In the genomic region with DNA sequence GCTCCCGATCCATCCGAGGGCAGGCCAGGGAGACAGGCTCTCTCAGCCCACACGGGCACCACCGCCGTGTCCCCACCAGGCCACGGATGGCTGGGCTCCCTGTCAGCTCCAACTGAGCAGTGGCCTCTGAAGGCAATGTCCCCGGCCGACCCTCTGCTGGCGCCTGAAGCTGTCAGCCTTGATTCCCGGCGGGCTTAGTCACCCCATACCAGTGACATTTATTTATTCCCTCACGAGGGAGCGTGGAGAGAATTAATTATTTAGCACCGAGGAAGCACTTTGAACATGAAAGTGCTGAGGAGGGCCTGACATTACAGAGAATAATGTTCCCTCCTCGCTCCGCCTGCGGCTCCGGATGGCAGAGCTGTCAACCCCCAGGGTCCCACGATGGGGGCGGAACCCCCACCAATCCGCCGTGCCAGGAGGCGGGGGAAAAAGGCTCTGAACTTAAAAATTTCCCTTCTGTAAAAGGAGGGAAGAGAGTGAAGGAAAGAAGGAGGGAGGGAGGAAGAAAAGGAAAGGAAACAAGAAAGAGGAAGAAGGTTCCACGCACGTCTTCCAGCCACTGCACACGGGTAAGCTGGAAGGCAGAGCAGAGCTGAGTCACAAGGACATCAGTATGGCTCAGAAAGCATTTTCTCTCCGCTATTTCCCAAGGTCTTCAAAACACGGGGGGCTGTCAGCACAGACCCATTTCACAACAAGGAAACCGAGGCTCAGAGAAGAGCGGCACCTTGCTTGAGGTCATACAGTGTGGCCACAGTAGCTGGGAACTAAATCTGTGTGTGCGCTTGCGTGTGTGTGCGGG, we compare ENCODE assay signal across 1 cellular context.
TF ChIP-seq lines count a peak whose summit lies in the region.

No MANE protein-coding gene starts in this region.

TF ChIP-seq in IMR-90, 13 proteins besides CTCF, POLR2A, EP300 and RAD21 (continued from another document):
- TF ChIP-seq, protein P1, sequence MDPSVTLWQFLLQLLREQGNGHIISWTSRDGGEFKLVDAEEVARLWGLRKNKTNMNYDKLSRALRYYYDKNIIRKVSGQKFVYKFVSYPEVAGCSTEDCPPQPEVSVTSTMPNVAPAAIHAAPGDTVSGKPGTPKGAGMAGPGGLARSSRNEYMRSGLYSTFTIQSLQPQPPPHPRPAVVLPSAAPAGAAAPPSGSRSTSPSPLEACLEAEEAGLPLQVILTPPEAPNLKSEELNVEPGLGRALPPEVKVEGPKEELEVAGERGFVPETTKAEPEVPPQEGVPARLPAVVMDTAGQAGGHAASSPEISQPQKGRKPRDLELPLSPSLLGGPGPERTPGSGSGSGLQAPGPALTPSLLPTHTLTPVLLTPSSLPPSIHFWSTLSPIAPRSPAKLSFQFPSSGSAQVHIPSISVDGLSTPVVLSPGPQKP (IDR thresholded peaks at IDR 0.05; ENCODE audit: borderline replicate concordance, low read depth, low read length) = no peak
- no peak for TF ChIP-seq CHD1 (IDR thresholded peaks at IDR 0.05; ENCODE audit: low read depth, low read length)
